In the genomic region with DNA sequence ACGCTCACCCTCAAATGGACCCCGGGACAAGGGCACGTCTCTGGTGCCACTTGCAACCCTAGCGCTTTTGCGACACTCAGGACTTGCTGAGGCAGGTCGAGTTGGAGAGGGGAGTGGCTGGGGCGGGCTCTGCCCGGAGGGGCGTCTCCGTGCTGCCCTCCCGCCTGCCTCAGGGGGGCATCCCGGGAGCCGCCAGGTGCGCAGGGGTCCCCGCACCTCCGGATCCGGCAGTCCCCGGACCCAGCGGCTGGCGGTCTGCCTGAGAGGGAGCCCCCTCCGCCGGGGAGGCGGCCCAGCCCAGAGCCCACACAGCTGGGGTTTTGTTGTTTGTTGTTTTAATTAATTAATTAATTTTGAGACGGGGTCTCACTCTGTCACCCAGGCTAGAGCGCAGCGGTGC, we compare ENCODE assay signal across 10 cellular contexts. TPM values are rescaled to one million over a fixed set of nuclear protein-coding genes. Genes with fewer than 3 reads are reported as not detected.
A peak's percentile ranks its signal among the peaks of the same experiment; 100 is the strongest.
DNase-seq lines count a peak whose midpoint lies in the region; ATAC-seq and TF ChIP-seq lines count a peak whose summit lies in the region.
"Had no signal": no experiment of that assay in that cellular context is flagged by ENCODE, and none has a peak within 500 bp of the region (broad histone marks: within the 10 kb centered on the region; RNA-seq: fewer than 3 reads in every experiment).

Gene SLC52A1 (minus strand): TSS at position 71 of the 400 bp plus-strand sequence. CDS start 820 bp downstream, outside the sequence.

- intact Hi-C loops in activated CD8-positive, alpha-beta T cell treated with anti-CD3 and anti-CD28 coated beads for 36 hours (cut with micrococcal nuclease) = no loop called here

- H3K36me3 Mint-ChIP-seq in activated CD8-positive, alpha-beta T cell treated with anti-CD3 and anti-CD28 coated beads for 36 hours (ENCODE audit: low read depth) = no peaks in the 10 kb centered on the region

- H3K36me3 ChIP-seq in subcutaneous abdominal adipose tissue (ENCODE audit: control insufficient read depth in 5 of 5, insufficient read depth in 5 of 5, low read length in 5 of 5) = no peaks in the 10 kb centered on the region

- H3K27ac Mint-ChIP-seq in activated CD8-positive, alpha-beta T cell treated with anti-CD3 and anti-CD28 coated beads for 36 hours = no peak within 1 kb of the TSS

- DNase-seq in NCI-H146 (lab: John Stamatoyannopoulos, UW) = peak; percentile 25
- no peak for DNase-seq in NCI-H146 treated with DMSO at 0.1 percent for 48 hours (lab: John Stamatoyannopoulos, UW; ENCODE audit: unreplicated experiment)
- DNase-seq in activated CD8-positive, alpha-beta T cell treated with anti-CD3 and anti-CD28 coated beads for 36 hours = peak; percentile 20
- DNase-seq in HEK293T (ENCODE audit: extremely low spot score) = no peak
- DNase-seq in AG08396 (ENCODE audit: low spot score) = no peak
- no peak for DNase-seq in T-helper 2 cell
- DNase-seq: activated CD4-positive, CD25-positive, alpha-beta regulatory T cell had no signal

- CTCF ChIA-PET in activated CD8-positive, alpha-beta T cell treated with anti-CD3 and anti-CD28 coated beads for 36 hours (lab: Charles Lee) = interaction anchor here (0.9 to 1.9 kb wide), 2 partner anchors 11 to 26 kb away, joined by 3 to 14 read pairs; no protein-coding TSS in a partner anchor
- CTCF ChIA-PET in HEK293T (lab: Yijun Ruan, JAX) = no interaction called here

- peak within 1 kb of the TSS; percentile 44 for H3K4me3 ChIP-seq in iPS-18c (ENCODE audit: insufficient read depth, low read depth, low read length)
- H3K4me3 ChIP-seq in subcutaneous abdominal adipose tissue (ENCODE audit: low read depth in 1 of 5, low read length in 5 of 5) = peak within 1 kb of the TSS in 3 of 5 donors; percentile 17 to 34 (median 23)

- no peak within 1 kb of the TSS for H3K4me3 Mint-ChIP-seq in activated CD8-positive, alpha-beta T cell treated with anti-CD3 and anti-CD28 coated beads for 36 hours

- H3K4me1 ChIP-seq in subcutaneous abdominal adipose tissue (ENCODE audit: control insufficient read depth in 5 of 5, insufficient read depth in 5 of 5, low read length in 5 of 5) = peaks cover 0 to 19% (median 14%) of the 10 kb centered on the region in 5 donors

- H3K27me3 ChIP-seq in subcutaneous abdominal adipose tissue (ENCODE audit: control insufficient read depth in 5 of 5, insufficient read depth in 4 of 5, low read length in 5 of 5) = peaks cover 0 to 6% (median 3%) of the 10 kb centered on the region in 5 donors

- H3K4me1 Mint-ChIP-seq in activated CD8-positive, alpha-beta T cell treated with anti-CD3 and anti-CD28 coated beads for 36 hours (ENCODE audit: low read depth) = peaks cover 16% of the 10 kb centered on the region

- H3K27me3 Mint-ChIP-seq in activated CD8-positive, alpha-beta T cell treated with anti-CD3 and anti-CD28 coated beads for 36 hours = no peaks in the 10 kb centered on the region

- ATAC-seq in activated CD8-positive, alpha-beta T cell treated with anti-CD3 and anti-CD28 coated beads for 36 hours = no peak
- ATAC-seq: HCT116 had no signal

- peak within 1 kb of the TSS in 1 of 5 donors; percentile 41 for H3K9ac ChIP-seq in subcutaneous abdominal adipose tissue (ENCODE audit: low read length in 5 of 5)

- no peaks in the 10 kb centered on the region for H3K9me3 Mint-ChIP-seq in activated CD8-positive, alpha-beta T cell treated with anti-CD3 and anti-CD28 coated beads for 36 hours

- POLR2A ChIA-PET in activated CD8-positive, alpha-beta T cell treated with anti-CD3 and anti-CD28 coated beads for 36 hours (lab: Charles Lee) = interaction anchor here (1.4 to 1.9 kb wide), 3 partner anchors 12 to 66 kb away, joined by 3 to 6 read pairs (median 5); no protein-coding TSS in a partner anchor
- POLR2A ChIA-PET in HEK293T (lab: Yijun Ruan, JAX) = interaction anchor here (0.9 kb wide), 1 partner anchor 49 kb away, joined by 3 read pairs; no protein-coding TSS in a partner anchor

- no peak within 1 kb of the TSS for H3K27ac ChIP-seq in subcutaneous abdominal adipose tissue (ENCODE audit: low read depth, low read length)

- TF ChIP-seq CTCF in activated CD8-positive, alpha-beta T cell treated with anti-CD3 and anti-CD28 coated beads for 36 hours (IDR thresholded peaks at IDR 0.05) = no peak

- no peaks in the 10 kb centered on the region for H3K9me3 ChIP-seq in iPS-18c (ENCODE audit: control insufficient read depth, insufficient read depth, low read length)
- H3K9me3 ChIP-seq in subcutaneous abdominal adipose tissue (ENCODE audit: control insufficient read depth in 5 of 5, low read length in 5 of 5) = no peaks in the 10 kb centered on the region

TF ChIP-seq in HEK293T, 16 proteins besides CTCF, POLR2A, EP300 and RAD21:
- TF ChIP-seq LEF1 (IDR thresholded peaks at IDR 0.05; ENCODE audit: borderline replicate concordance) = no peak
- no peak for TF ChIP-seq SUZ12 (IDR thresholded peaks at IDR 0.05)
- no peak for TF ChIP-seq BHLHE40 (IDR thresholded peaks at IDR 0.05; ENCODE audit: borderline replicate concordance)
- no peak for TF ChIP-seq ELF4 (IDR thresholded peaks at IDR 0.05)
- no peak for TF ChIP-seq PKNOX1 (IDR thresholded peaks at IDR 0.05)
- no peak for TF ChIP-seq SP1 (IDR thresholded peaks at IDR 0.05)
- TF ChIP-seq FOXA1 (IDR thresholded peaks at IDR 0.05) = no peak
- TF ChIP-seq L3MBTL2 (conservative IDR thresholded peaks at IDR 0.05) = no peak
- no peak for TF ChIP-seq NFRKB (IDR thresholded peaks at IDR 0.05)
- TF ChIP-seq ZNF384 (IDR thresholded peaks at IDR 0.05) = no peak
- no peak for TF ChIP-seq CTBP1 (IDR thresholded peaks at IDR 0.05; ENCODE audit: borderline replicate concordance)
- no peak for TF ChIP-seq FOXK2 (IDR thresholded peaks at IDR 0.05)
- TF ChIP-seq FOXM1 (IDR thresholded peaks at IDR 0.05; ENCODE audit: borderline replicate concordance) = no peak
- TF ChIP-seq HDGF (IDR thresholded peaks at IDR 0.05; ENCODE audit: borderline replicate concordance) = no peak
- TF ChIP-seq ARNT (IDR thresholded peaks at IDR 0.05) = no peak
- TF ChIP-seq TARDBP (IDR thresholded peaks at IDR 0.05) = no peak

RNA-seq across cellular contexts. Expression of gene SLC52A1, which starts in this region (rescaled TPM):
- under 1 TPM; 0.13 to 0.14 TPM for total RNA-seq in activated CD8-positive, alpha-beta T cell treated with anti-CD3 and anti-CD28 coated beads for 36 hours

Comparison
In these comparisons a context has a peak if more than half of its experiments do, and no peak if none do; other contexts are left out.
1. Peak in DNase-seq in activated CD8-positive, alpha-beta T cell treated with anti-CD3 and anti-CD28 coated beads for 36 hours; RNA of the gene not detected or under 1 TPM.